In genomic region chr11:116276051-116277044, GRCh38 we compare ENCODE assay signal across 8 cellular contexts.
A peak's percentile ranks its signal among the peaks of the same experiment; 100 is the strongest.
DNase-seq lines count a peak whose midpoint lies in the region; ATAC-seq, FAIRE-seq and TF ChIP-seq lines count a peak whose summit lies in the region.

No MANE protein-coding gene starts in this region.

- intact Hi-C loops in left cardiac atrium (cut with DNase I) = loop anchor here (2.0 to 10.0 kb wide), 4 partner anchors 282 to 1504 kb away; no protein-coding TSS in a partner anchor

- peak; percentile 65 for TF ChIP-seq CTCF in D721Med (IDR thresholded peaks at IDR 0.05; ENCODE audit: insufficient read depth, missing control alignments)
- TF ChIP-seq CTCF in LNCAP (IDR thresholded peaks at IDR 0.05) = peak; percentile 99

- FAIRE-seq in D721Med (lab: Jason Lieb, UNC) = no peak

- peak; percentile 70 for ATAC-seq in GM21576 (IDR thresholded peaks at IDR 0.05; ENCODE audit: unreplicated experiment)
- peak; percentile 88 to 93 for ATAC-seq in left cardiac atrium

- DNase-seq in D721Med (ENCODE audit: insufficient read length, low spot score) (no peak), SKM-1 treated with dmso at 0.1 percent for 144 hours (lab: John Stamatoyannopoulos, UW; ENCODE audit: unreplicated experiment) (peak; percentile 47), left cardiac atrium (peak; percentile 80), pulmonary artery endothelial cell (ENCODE audit: low read depth, low spot score) (peak; percentile 13), DMS79 (lab: John Stamatoyannopoulos, UW) (no peak)
- peak; percentile 38 for DNase-seq in activated naive CD8-positive, alpha-beta T cell treated with anti-CD3 and anti-CD28 coated beads, Interleukin-2, amount 50 U/mL, for 16 hours (ENCODE audit: low read depth, low spot score)

Comparison
In these comparisons a context has a peak if more than half of its experiments do, and no peak if none do; other contexts are left out.
1. DNase-seq: peak in SKM-1 treated with dmso at 0.1 percent for 144 hours (single experiment), activated naive CD8-positive, alpha-beta T cell treated with anti-CD3 and anti-CD28 coated beads, Interleukin-2, amount 50 U/mL, for 16 hours (single experiment), left cardiac atrium (single experiment) and pulmonary artery endothelial cell (single experiment); none in D721Med (single experiment) and DMS79 (single experiment).